Comparison of ENCODE assay signal across 17 cellular contexts in genomic region chr9:70696694-70697335, GRCh38.
A peak's percentile ranks its signal among the peaks of the same experiment; 100 is the strongest.
DNase-seq lines count a peak whose midpoint lies in the region; TF ChIP-seq lines count a peak whose summit lies in the region.
"Had no signal": no experiment of that assay in that cellular context is flagged by ENCODE, and none has a peak within 500 bp of the region (broad histone marks: within the 10 kb centered on the region; RNA-seq: fewer than 3 reads in every experiment).

No MANE protein-coding gene starts in this region.

- H3F3A ChIP-seq in MM.1S (ENCODE audit: insufficient read depth, low read length), result no peaks in the 10 kb centered on the region

- no peaks in the 10 kb centered on the region for H3K9me2 ChIP-seq in MM.1S (replicated peaks; ENCODE audit: insufficient read depth, low read length)

- no peak overlapping the region for H2AFZ ChIP-seq in MM.1S (ENCODE audit: low read length)

- no peaks in the 10 kb centered on the region for H3K4me1 ChIP-seq in MM.1S (ENCODE audit: low read length)

- TF ChIP-seq CTCF in MM.1S (IDR thresholded peaks at IDR 0.05; ENCODE audit: low read length), result no peak

- H3K4me2 ChIP-seq in MM.1S (ENCODE audit: low read depth, low read length), result peak overlapping the region; percentile 42; the same call in 1 of the 2 replicates
- H3K4me2 ChIP-seq: BLaER1 treated with 17β-estradiol and CSF1 and Interleukin-3, amounts not matched to agents 10 nM and 100 nM had no signal

- no peaks in the 10 kb centered on the region for H3K36me3 ChIP-seq in MM.1S (replicated peaks; ENCODE audit: insufficient read depth, low read length)
- H3K36me3 ChIP-seq: BLaER1 treated with 17β-estradiol and CSF1 and Interleukin-3, amounts not matched to agents 10 nM and 100 nM had no signal

- H3K27me3 ChIP-seq in MM.1S (replicated peaks; ENCODE audit: insufficient read depth, low read length), result no peaks in the 10 kb centered on the region
- H3K27me3 ChIP-seq: BLaER1 treated with 17β-estradiol and CSF1 and Interleukin-3, amounts not matched to agents 10 nM and 100 nM had no signal

- H4K20me1 ChIP-seq in MM.1S (ENCODE audit: insufficient read depth, low read length), result no peaks in the 10 kb centered on the region
- H4K20me1 ChIP-seq: BLaER1 treated with 17β-estradiol and CSF1 and Interleukin-3, amounts not matched to agents 10 nM and 100 nM had no signal

- H3K4me3 ChIP-seq in MM.1S (ENCODE audit: low read length), result no peak overlapping the region
- H3K4me3 ChIP-seq: BLaER1 treated with 17β-estradiol and CSF1 and Interleukin-3, amounts not matched to agents 10 nM and 100 nM had no signal

- no peak for TF ChIP-seq POLR2A in erythroblast (IDR thresholded peaks at IDR 0.05; ENCODE audit: low read length)

- no peak overlapping the region for H3K9ac ChIP-seq in MM.1S (ENCODE audit: low read length)
- H3K9ac ChIP-seq: BLaER1 treated with 17β-estradiol and CSF1 and Interleukin-3, amounts not matched to agents 10 nM and 100 nM had no signal

- H3K79me2 ChIP-seq in MM.1S (ENCODE audit: low read length), result no peaks in the 10 kb centered on the region

- no peak overlapping the region for H3K27ac ChIP-seq in MM.1S (ENCODE audit: low read length)
- H3K27ac ChIP-seq: BLaER1 treated with 17β-estradiol and CSF1 and Interleukin-3, amounts not matched to agents 10 nM and 100 nM had no signal

- no peaks in the 10 kb centered on the region for H3K9me3 ChIP-seq in MM.1S (replicated peaks; ENCODE audit: insufficient read depth, low read length)
- H3K9me3 ChIP-seq: BLaER1 treated with 17β-estradiol and CSF1 and Interleukin-3, amounts not matched to agents 10 nM and 100 nM had no signal

- DNase-seq in NCI-H2081 (lab: John Stamatoyannopoulos, UW) (peak; percentile 10 to 25), NCI-H2081 treated with DMSO at 0.1 percent for 48 hours (lab: John Stamatoyannopoulos, UW) (no peak), MM.1S (peak; percentile 21), globus pallidus (ENCODE audit: low spot score) (peak; percentile 7), NCI-H1092 treated with DMSO at 0.1 percent for 48 hours (lab: John Stamatoyannopoulos, UW) (no peak), erythroblast (lab: John Stamatoyannopoulos, UW) (no peak), AG08396 (ENCODE audit: low spot score) (no peak)
- DNase-seq: 8988T; Calu3; CD4-positive, CD25-positive, alpha-beta regulatory T cell; DMS 273 treated with DMSO at 0.1 percent for 48 hours; DND-41; GDM1; GOT3; HCEC 1CT; HFFc6 had no signal

Comparison
In these comparisons a context has a peak if more than half of its experiments do, and no peak if none do; other contexts are left out.
1. DNase-seq: peak in NCI-H2081 (2 of 2), MM.1S (single experiment) and globus pallidus (single experiment); none in NCI-H2081 treated with DMSO at 0.1 percent for 48 hours (single experiment), NCI-H1092 treated with DMSO at 0.1 percent for 48 hours (single experiment), erythroblast (0 of 2) and AG08396 (single experiment).